1 cellular context compared by ENCODE assay signal in the genomic region with DNA sequence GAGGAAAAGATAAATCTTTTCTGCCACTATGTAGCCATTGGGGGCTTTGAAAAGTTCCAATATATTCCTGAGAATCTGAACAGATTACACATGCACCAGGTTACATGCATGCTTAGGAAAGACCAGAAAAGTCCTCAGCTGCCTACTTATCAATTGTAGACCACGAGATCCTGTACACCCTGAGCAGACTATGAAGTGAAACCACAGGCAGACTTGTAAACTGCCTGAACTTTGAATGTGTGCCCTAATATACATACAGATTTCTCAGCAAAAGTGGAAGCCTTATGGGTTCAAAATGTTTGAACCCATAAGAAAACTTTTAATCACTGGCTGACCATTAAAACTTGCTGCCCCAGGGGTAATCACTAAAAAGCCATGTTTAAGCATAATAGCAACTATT.
TF ChIP-seq lines count a peak whose summit lies in the region.

No MANE protein-coding gene starts in this region.

TF ChIP-seq in GM12878, 131 proteins besides CTCF, POLR2A, EP300 and RAD21 (continued from another document):
- TF ChIP-seq, protein P1, sequence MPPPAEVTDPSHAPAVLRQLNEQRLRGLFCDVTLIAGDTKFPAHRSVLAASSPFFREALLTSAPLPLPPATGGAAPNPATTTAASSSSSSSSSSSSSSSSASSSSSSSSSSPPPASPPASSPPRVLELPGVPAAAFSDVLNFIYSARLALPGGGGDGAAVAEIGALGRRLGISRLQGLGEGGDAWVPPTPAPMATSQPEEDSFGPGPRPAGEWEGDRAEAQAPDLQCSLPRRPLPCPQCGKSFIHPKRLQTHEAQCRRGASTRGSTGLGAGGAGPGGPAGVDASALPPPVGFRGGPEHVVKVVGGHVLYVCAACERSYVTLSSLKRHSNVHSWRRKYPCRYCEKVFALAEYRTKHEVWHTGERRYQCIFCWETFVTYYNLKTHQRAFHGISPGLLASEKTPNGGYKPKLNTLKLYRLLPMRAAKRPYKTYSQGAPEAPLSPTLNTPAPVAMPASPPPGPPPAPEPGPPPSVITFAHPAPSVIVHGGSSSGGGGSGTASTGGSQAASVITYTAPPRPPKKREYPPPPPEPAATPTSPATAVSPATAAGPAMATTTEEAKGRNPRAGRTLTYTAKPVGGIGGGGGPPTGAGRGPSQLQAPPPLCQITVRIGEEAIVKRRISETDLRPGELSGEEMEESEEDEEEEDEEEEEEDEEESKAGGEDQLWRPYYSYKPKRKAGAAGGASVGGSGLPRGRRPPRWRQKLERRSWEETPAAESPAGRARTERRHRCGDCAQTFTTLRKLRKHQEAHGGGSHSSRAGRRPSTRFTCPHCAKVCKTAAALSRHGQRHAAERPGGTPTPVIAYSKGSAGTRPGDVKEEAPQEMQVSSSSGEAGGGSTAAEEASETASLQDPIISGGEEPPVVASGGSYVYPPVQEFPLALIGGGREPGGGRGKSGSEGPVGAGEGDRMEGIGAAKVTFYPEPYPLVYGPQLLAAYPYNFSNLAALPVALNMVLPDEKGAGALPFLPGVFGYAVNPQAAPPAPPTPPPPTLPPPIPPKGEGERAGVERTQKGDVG (CRISPR knock-in tag; IDR thresholded peaks at IDR 0.05): no peak
- no peak for TF ChIP-seq NR2C2 (IDR thresholded peaks at IDR 0.05; ENCODE audit: borderline replicate concordance, control insufficient read depth, insufficient read length, low read depth)
- no peak for TF ChIP-seq HCFC1 (IDR thresholded peaks at IDR 0.05; ENCODE audit: low read length)
- no peak for TF ChIP-seq MTA3 (IDR thresholded peaks at IDR 0.05; ENCODE audit: borderline replicate concordance, low read length)
- no peak for TF ChIP-seq SREBF2 (IDR thresholded peaks at IDR 0.05; ENCODE audit: low read length)
- no peak for TF ChIP-seq DPF2 (IDR thresholded peaks at IDR 0.05)
- no peak for TF ChIP-seq NR2C1 (IDR thresholded peaks at IDR 0.05)
- TF ChIP-seq, protein P2, sequence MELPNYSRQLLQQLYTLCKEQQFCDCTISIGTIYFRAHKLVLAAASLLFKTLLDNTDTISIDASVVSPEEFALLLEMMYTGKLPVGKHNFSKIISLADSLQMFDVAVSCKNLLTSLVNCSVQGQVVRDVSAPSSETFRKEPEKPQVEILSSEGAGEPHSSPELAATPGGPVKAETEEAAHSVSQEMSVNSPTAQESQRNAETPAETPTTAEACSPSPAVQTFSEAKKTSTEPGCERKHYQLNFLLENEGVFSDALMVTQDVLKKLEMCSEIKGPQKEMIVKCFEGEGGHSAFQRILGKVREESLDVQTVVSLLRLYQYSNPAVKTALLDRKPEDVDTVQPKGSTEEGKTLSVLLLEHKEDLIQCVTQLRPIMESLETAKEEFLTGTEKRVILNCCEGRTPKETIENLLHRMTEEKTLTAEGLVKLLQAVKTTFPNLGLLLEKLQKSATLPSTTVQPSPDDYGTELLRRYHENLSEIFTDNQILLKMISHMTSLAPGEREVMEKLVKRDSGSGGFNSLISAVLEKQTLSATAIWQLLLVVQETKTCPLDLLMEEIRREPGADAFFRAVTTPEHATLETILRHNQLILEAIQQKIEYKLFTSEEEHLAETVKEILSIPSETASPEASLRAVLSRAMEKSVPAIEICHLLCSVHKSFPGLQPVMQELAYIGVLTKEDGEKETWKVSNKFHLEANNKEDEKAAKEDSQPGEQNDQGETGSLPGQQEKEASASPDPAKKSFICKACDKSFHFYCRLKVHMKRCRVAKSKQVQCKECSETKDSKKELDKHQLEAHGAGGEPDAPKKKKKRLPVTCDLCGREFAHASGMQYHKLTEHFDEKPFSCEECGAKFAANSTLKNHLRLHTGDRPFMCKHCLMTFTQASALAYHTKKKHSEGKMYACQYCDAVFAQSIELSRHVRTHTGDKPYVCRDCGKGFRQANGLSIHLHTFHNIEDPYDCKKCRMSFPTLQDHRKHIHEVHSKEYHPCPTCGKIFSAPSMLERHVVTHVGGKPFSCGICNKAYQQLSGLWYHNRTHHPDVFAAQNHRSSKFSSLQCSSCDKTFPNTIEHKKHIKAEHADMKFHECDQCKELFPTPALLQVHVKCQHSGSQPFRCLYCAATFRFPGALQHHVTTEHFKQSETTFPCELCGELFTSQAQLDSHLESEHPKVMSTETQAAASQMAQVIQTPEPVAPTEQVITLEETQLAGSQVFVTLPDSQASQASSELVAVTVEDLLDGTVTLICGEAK (IDR thresholded peaks at IDR 0.05; ENCODE audit: borderline replicate concordance): no peak
- TF ChIP-seq CEBPB (IDR thresholded peaks at IDR 0.05; ENCODE audit: borderline replicate concordance in 1 of 2, low read depth in 2 of 2, low read length in 2 of 2): no peak
- no peak for TF ChIP-seq KDM1A (IDR thresholded peaks at IDR 0.05; ENCODE audit: borderline replicate concordance)
- no peak for TF ChIP-seq BHLHE40 (IDR thresholded peaks at IDR 0.05; ENCODE audit: borderline replicate concordance in 1 of 2, low read depth in 2 of 2, low read length in 1 of 2)
